ENCODE assay signal across 15 cellular contexts in the genomic region with DNA sequence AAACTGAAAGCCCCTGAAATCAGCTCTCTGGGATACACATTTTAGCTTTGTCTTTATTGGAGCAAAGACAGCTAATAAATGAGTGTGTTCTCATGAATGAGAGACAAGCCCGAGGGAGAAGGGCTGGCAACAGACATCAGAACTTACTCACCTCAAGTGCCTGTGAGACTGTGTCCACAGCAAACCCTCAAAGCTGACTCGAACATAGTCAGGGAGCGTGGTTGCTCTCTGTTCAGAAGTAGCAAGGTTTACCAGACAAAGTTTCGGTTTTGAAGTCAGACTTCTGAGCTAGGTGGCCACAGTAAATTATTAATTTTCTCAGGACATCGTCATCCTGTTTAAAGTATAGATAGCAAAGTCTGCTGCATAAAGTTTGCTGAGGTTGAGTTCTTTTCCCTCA.
DNase-seq lines count a peak whose midpoint lies in the region; ATAC-seq, FAIRE-seq and TF ChIP-seq lines count a peak whose summit lies in the region.
"Had no signal": no experiment of that assay in that cellular context is flagged by ENCODE, and none has a peak within 500 bp of the region (broad histone marks: within the 10 kb centered on the region; RNA-seq: fewer than 3 reads in every experiment).

No MANE protein-coding gene starts in this region.

- H3K36me3 ChIP-seq in GM23248 (ENCODE audit: low read depth) (no peaks in the 10 kb centered on the region), upper lobe of right lung (no peaks in the 10 kb centered on the region), tibial artery (no peaks in the 10 kb centered on the region), pancreas (no peaks in the 10 kb centered on the region)

- intact Hi-C loops in Right ventricle myocardium superior (cut with DNase I) (no loop called here), right cardiac atrium (cut with DNase I) (no loop called here), upper lobe of right lung (cut with DNase I) (no loop called here), tibial artery (cut with DNase I; ENCODE audit: low total_unique reads) (no loop called here), pancreas (cut with DNase I) (no loop called here)

- no peaks in the 10 kb centered on the region for H4K20me1 ChIP-seq in GM23248 (ENCODE audit: insufficient read depth)

- H3K9ac ChIP-seq in GM23248 = no peak overlapping the region

- DNase-seq in Right ventricle myocardium superior (no peak), right cardiac atrium (no peak), GM23248 (peak; percentile 1), upper lobe of right lung (no peak), tibial artery (no peak), iPS-NIHi11 (ENCODE audit: low spot score) (no peak), pancreas (no peak)
- DNase-seq: 8988T; activated CD4-positive, alpha-beta T cell treated with anti-CD3 and anti-CD28 coated beads for 1 hour; anterior cingulate cortex; dorsolateral prefrontal cortex; immature natural killer cell; posterior cingulate gyrus; SW 1271 had no signal

- ATAC-seq in Right ventricle myocardium superior (ENCODE audit: poor library complexity) = peak; percentile 71
- no peak for ATAC-seq in right cardiac atrium
- ATAC-seq in HG03342 (IDR thresholded peaks at IDR 0.05; ENCODE audit: unreplicated experiment) = peak; percentile 92
- peak; percentile 48 for ATAC-seq in upper lobe of right lung
- no peak for ATAC-seq in pancreas

- no peak overlapping the region for H3K4me2 ChIP-seq in GM23248 (ENCODE audit: unreplicated experiment)

- no peak overlapping the region for H2AFZ ChIP-seq in GM23248

- in situ Hi-C loops in GM23248 (cut with MboI) = no loop called here

- H3F3A ChIP-seq in GM23248 (ENCODE audit: insufficient read depth) = no peaks in the 10 kb centered on the region

- H3K27me3 ChIP-seq in right cardiac atrium (ENCODE audit: control insufficient read depth, insufficient read depth) = no peaks in the 10 kb centered on the region
- no peaks in the 10 kb centered on the region for H3K27me3 ChIP-seq in GM23248 (replicated peaks; ENCODE audit: insufficient read depth)
- H3K27me3 ChIP-seq in upper lobe of right lung = no peaks in the 10 kb centered on the region
- H3K27me3 ChIP-seq in tibial artery = no peaks in the 10 kb centered on the region
- no peaks in the 10 kb centered on the region for H3K27me3 ChIP-seq in pancreas

- H3K4me3 ChIP-seq in right cardiac atrium (ENCODE audit: low read length) = no peak overlapping the region
- no peak overlapping the region for H3K4me3 ChIP-seq in GM23248
- H3K4me3 ChIP-seq in upper lobe of right lung = no peak overlapping the region
- H3K4me3 ChIP-seq in tibial artery = no peak overlapping the region
- H3K4me3 ChIP-seq in pancreas = no peak overlapping the region
- H3K4me3 ChIP-seq: dorsolateral prefrontal cortex had no signal

- no peaks in the 10 kb centered on the region for H3K9me2 ChIP-seq in GM23248 (ENCODE audit: insufficient read depth)

- 83% methylated on average over 5 of the region's 5 CpGs for WGBS in right cardiac atrium
- 18 to 25% methylated on average over 5 of the region's 5 CpGs for WGBS in GM23248 (ENCODE audit: low coverage in 1 of 2, low lambda C conversion rate in 2 of 2, missing lambda C conversion rate in 2 of 2), 2 experiments
- 68 to 71% methylated on average over 5 of the region's 5 CpGs for WGBS in pancreas, 2 donors

- H3K27ac ChIP-seq in right cardiac atrium (ENCODE audit: low read length) = no peak overlapping the region
- H3K27ac ChIP-seq in GM23248 = no peak overlapping the region
- H3K27ac ChIP-seq in upper lobe of right lung = no peak overlapping the region
- no peak overlapping the region for H3K27ac ChIP-seq in tibial artery
- H3K27ac ChIP-seq in pancreas = no peak overlapping the region
- H3K27ac ChIP-seq: dorsolateral prefrontal cortex had no signal

- H3K9me3 ChIP-seq in right cardiac atrium (ENCODE audit: control insufficient read depth, low read length) = no peaks in the 10 kb centered on the region
- H3K9me3 ChIP-seq in GM23248 (ENCODE audit: low read depth) = no peaks in the 10 kb centered on the region
- no peaks in the 10 kb centered on the region for H3K9me3 ChIP-seq in upper lobe of right lung
- no peaks in the 10 kb centered on the region for H3K9me3 ChIP-seq in tibial artery
- H3K9me3 ChIP-seq in pancreas = no peaks in the 10 kb centered on the region

- no peaks in the 10 kb centered on the region for H3K4me1 ChIP-seq in right cardiac atrium (ENCODE audit: control insufficient read depth, insufficient read depth, low read length)
- H3K4me1 ChIP-seq in GM23248 (ENCODE audit: insufficient read depth) = no peaks in the 10 kb centered on the region
- no peaks in the 10 kb centered on the region for H3K4me1 ChIP-seq in upper lobe of right lung
- no peaks in the 10 kb centered on the region for H3K4me1 ChIP-seq in tibial artery
- H3K4me1 ChIP-seq in pancreas = no peaks in the 10 kb centered on the region

- no peak for FAIRE-seq in pancreas (lab: Jason Lieb, UNC)

- no peak for TF ChIP-seq CTCF in upper lobe of right lung (IDR thresholded peaks at IDR 0.05)
- no peak for TF ChIP-seq CTCF in tibial artery (IDR thresholded peaks at IDR 0.05)
- no peak for TF ChIP-seq CTCF in pancreas (IDR thresholded peaks at IDR 0.05)

- H3K79me2 ChIP-seq in GM23248 (ENCODE audit: insufficient read depth) = no peaks in the 10 kb centered on the region

Comparison
In these comparisons a context has a peak if more than half of its experiments do, and no peak if none do; other contexts are left out.
1. ATAC-seq: peak in Right ventricle myocardium superior (single experiment), HG03342 (single experiment) and upper lobe of right lung (single experiment); none in right cardiac atrium (0 of 2) and pancreas (0 of 4).